ENCODE assay signal across 26 cellular contexts in the genomic region with DNA sequence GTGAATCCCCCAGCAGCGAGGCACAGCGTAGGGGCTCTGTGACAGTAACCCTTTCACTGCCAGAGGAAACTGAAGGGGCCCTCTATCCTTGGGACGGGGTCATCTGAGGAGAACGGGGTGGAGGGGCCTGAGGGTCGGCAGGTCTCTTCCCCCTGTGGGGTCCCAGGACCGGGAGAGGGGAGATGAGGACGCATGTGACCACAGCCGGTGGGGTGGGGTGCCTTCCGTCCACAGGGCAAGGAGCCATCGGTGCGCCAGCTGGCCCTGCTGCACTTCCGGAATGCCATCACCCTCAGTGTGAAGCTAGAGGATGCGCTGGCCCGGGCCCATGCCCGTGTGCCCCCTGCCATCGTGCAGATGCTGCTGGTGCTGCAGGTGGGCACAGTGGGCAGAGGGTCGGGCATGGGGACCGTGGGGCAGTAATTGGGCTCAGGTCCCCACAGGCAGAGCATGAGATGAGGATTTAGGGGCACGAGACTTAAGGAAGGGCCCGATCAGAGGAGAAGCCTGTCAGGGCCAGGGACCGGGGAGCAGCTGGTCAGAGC. TPM values are rescaled to one million over a fixed set of nuclear protein-coding genes. Genes with fewer than 3 reads are reported as not detected.
"Had no signal": no experiment of that assay in that cellular context is flagged by ENCODE, and none has a peak within 500 bp of the region (broad histone marks: within the 10 kb centered on the region; RNA-seq: fewer than 3 reads in every experiment).

No MANE protein-coding gene starts in this region.

- H3K27ac Mint-ChIP-seq: activated naive CD8-positive, alpha-beta T cell; dendritic cell treated with granulocyte-macrophage colony-stimulating factor and Interleukin-4, amounts not matched to agents 40 ng/mL and 50 ng/mL, for 4 days; nephron; stimulated activated memory B cell treated with anti-CD40 and anti-IgM and Interleukin-4, amounts not matched to agents 10 μg/mL and 1 μg/mL and 100 μg/mL, for 72 hours had no signal

- ATAC-seq: foreskin keratinocyte; stimulated activated memory B cell treated with anti-CD40 and anti-IgM and Interleukin-4, amounts not matched to agents 10 μg/mL and 1 μg/mL and 100 μg/mL, for 72 hours had no signal

- H3K9me3 ChIP-seq: adrenal gland, ascending aorta, left ventricle myocardium inferior, sigmoid colon, stomach, suprapubic skin, tibial nerve, uterus had no signal

- H3K4me2 ChIP-seq: smooth muscle cell had no signal

- FAIRE-seq: keratinocyte had no signal

- H3K27me3 ChIP-seq: ascending aorta, brain microvascular endothelial cell, suprapubic skin, tibial nerve, uterus had no signal

- H3K4me1 ChIP-seq: ascending aorta, foreskin keratinocyte, uterus had no signal

- H3K9me3 Mint-ChIP-seq: dendritic cell treated with granulocyte-macrophage colony-stimulating factor and Interleukin-4, amounts not matched to agents 40 ng/mL and 50 ng/mL, for 4 days; nephron had no signal

- H3K36me3 Mint-ChIP-seq: activated naive CD8-positive, alpha-beta T cell; stimulated activated memory B cell treated with anti-CD40 and anti-IgM and Interleukin-4, amounts not matched to agents 10 μg/mL and 1 μg/mL and 100 μg/mL, for 72 hours had no signal

- H3K36me3 ChIP-seq: adrenal gland, ascending aorta, brain microvascular endothelial cell, left ventricle myocardium inferior, sigmoid colon, tibial nerve, uterus, WERI-Rb-1 had no signal

- H3K27ac ChIP-seq: adrenal gland, ascending aorta, brain microvascular endothelial cell, foreskin keratinocyte, left ventricle myocardium inferior, sigmoid colon, stomach, suprapubic skin, tibial nerve, uterus, WERI-Rb-1 had no signal

- H3K4me3 Mint-ChIP-seq: activated naive CD8-positive, alpha-beta T cell; dendritic cell treated with granulocyte-macrophage colony-stimulating factor and Interleukin-4, amounts not matched to agents 40 ng/mL and 50 ng/mL, for 4 days; nephron; stimulated activated memory B cell treated with anti-CD40 and anti-IgM and Interleukin-4, amounts not matched to agents 10 μg/mL and 1 μg/mL and 100 μg/mL, for 72 hours had no signal

- H3K27me3 Mint-ChIP-seq: activated naive CD8-positive, alpha-beta T cell; stimulated activated memory B cell treated with anti-CD40 and anti-IgM and Interleukin-4, amounts not matched to agents 10 μg/mL and 1 μg/mL and 100 μg/mL, for 72 hours had no signal

- H3K4me3 ChIP-seq: adrenal gland, ascending aorta, left ventricle myocardium inferior, sigmoid colon, smooth muscle cell, stomach, suprapubic skin, tibial nerve, uterus had no signal

- DNase-seq: activated CD4-positive, alpha-beta T cell treated with anti-CD3 and anti-CD28 coated beads for 1 hour; activated CD4-positive, alpha-beta T cell treated with anti-CD3 and anti-CD28 coated beads, Interleukin-2, amount 50 U/mL, for 1 hour; activated gamma-delta T cell treated with Interleukin-2 at 50 U/mL for 16 hours; activated T-cell treated with anti-CD3 and anti-CD28 coated beads, Interleukin-2, amount 50 U/mL, for 1 hour; adrenal gland; brain microvascular endothelial cell; effector CD8-positive, alpha-beta T cell; foreskin keratinocyte; left ventricle myocardium inferior; mammary epithelial cell; midbrain; occipital lobe; sigmoid colon; stimulated activated CD4-positive, alpha-beta T cell treated with anti-CD3 and anti-CD28 coated beads, Interleukin-15, amount 100 ng/mL, for 24 hours; stomach; uterus; WERI-Rb-1 had no signal

RNA-seq across cellular contexts. Expression of a gene that starts 20.3 kb away (rescaled TPM):
- total RNA-seq: ascending aorta, left ventricle myocardium inferior had no signal
